In the genomic region with DNA sequence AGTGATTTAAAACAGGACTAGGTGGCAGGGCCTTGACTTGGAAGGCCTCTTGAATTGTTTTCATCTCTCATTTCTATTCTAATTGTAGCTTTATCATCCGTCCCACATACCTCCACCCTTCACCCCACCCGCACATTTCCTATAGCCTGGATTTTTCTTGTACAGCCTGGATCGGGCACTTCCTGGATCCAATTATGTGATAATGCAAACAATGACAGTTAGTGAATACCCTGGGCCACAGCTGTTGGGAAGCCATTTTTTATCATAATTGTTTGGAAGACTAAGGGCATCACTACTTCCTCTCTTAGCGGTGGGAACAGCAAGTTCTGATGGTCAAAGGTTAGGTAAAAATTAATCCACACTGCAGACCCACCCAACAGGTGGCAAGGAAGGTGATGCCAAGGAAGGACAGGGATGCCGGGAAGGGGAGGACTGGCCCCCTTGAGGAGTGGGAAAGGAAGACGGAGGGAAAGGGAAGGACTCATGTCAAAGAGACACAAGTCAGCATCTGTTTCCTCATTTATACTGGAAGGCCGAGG, we compare ENCODE assay signal across 19 cellular contexts.
"Had no signal": no experiment of that assay in that cellular context is flagged by ENCODE, and none has a peak within 500 bp of the region (broad histone marks: within the 10 kb centered on the region; RNA-seq: fewer than 3 reads in every experiment).

No MANE protein-coding gene starts in this region.

- H3K27me3 ChIP-seq: gastroesophageal sphincter, heart left ventricle, tibial artery had no signal

- DNase-seq: activated CD4-positive, alpha-beta T cell treated with anti-CD3 and anti-CD28 coated beads, Interleukin-2, amount 10 ng/mL, durations not matched to agents 24 days and 14 days; activated CD4-positive, CD25-positive, alpha-beta regulatory T cell; activated CD8-positive, alpha-beta T cell treated with anti-CD3 and anti-CD28 coated beads for 36 hours; activated naive CD4-positive, alpha-beta T cell treated with Interleukin-2 at 50 U/mL for 16 hours; activated naive CD8-positive, alpha-beta T cell treated with anti-CD3 and anti-CD28 coated beads, Interleukin-2, amount 10 ng/mL, durations not matched to agents 7 days and 5 days; activated T-cell treated with anti-CD3 and anti-CD28 coated beads, Interleukin-2, amount 50 U/mL, for 24 hours; amygdala; kidney; left ventricle myocardium superior; natural killer cell; nucleus accumbens; retina; stimulated activated CD4-positive, alpha-beta T cell treated with anti-CD3 and anti-CD28 coated beads, Interleukin-2, amount 100 ng/mL, for 24 hours; stimulated activated naive CD4-positive, alpha-beta T cell treated with Interleukin-2 at 50 U/mL for 16 hours; T1000; tibial artery had no signal

- ATAC-seq: activated CD8-positive, alpha-beta T cell treated with anti-CD3 and anti-CD28 coated beads for 36 hours; gastroesophageal sphincter; natural killer cell had no signal

- FAIRE-seq: endometrium, kidney had no signal

- H3K36me3 ChIP-seq: gastroesophageal sphincter, heart left ventricle, tibial artery had no signal

- H3K27ac ChIP-seq: tibial artery had no signal

- H3K4me1 ChIP-seq: gastroesophageal sphincter had no signal

- H3K4me3 ChIP-seq: gastroesophageal sphincter, heart left ventricle, tibial artery had no signal

- H3K9me3 ChIP-seq: gastroesophageal sphincter, heart left ventricle, tibial artery had no signal
